Comparison of ENCODE assay signal across 15 cellular contexts in the genomic region with DNA sequence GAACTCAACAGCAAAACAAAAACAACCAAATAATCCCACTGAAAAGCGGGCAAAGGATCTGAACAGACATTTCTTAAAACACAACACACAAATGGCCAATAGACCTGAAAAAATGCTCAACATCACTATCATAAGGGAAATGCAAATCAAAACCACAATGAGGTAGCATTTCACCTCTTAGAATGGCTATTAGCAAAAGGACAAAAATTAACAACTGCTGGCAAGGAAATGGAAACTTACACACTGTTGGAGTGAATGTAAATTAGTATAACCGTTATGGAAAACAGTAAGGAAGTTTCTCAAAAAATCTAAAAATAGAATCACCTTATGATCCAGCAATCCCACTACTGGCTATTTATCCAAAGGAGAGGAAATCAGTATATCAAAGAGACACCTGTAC. TPM values are rescaled to one million over a fixed set of nuclear protein-coding genes. Genes with fewer than 3 reads are reported as not detected.
A peak's percentile ranks its signal among the peaks of the same experiment; 100 is the strongest.
DNase-seq lines count a peak whose midpoint lies in the region; ATAC-seq and TF ChIP-seq lines count a peak whose summit lies in the region.
"Had no signal": no experiment of that assay in that cellular context is flagged by ENCODE, and none has a peak within 500 bp of the region (broad histone marks: within the 10 kb centered on the region; RNA-seq: fewer than 3 reads in every experiment).

No MANE protein-coding gene starts in this region.

- in situ Hi-C loops in GM13976 (cut with MboI; ENCODE audit: low sequenced_read_pairs, unreplicated experiment) = no loop called here

- peaks cover 25% of the 10 kb centered on the region for H3K4me1 Mint-ChIP-seq in activated CD8-positive, alpha-beta memory T cell treated with anti-CD3 and anti-CD28 coated beads, Interleukin-2, amount 10 ng/mL, durations not matched to agents 7 days and 5 days
- H3K4me1 Mint-ChIP-seq in natural killer cell treated with Interleukin-12 subunit alpha and Interleukin-12 subunit beta and Interleukin-15 and Interleukin-18, amount 100 ng/mL, for 72 hours (ENCODE audit: low read depth in 2 of 2) = peaks cover 24 to 30% of the 10 kb centered on the region in 2 donors

- H3K4me1 ChIP-seq in spleen = peaks cover 0 to 10% (median 0%) of the 10 kb centered on the region in 6 donors

- no peaks in the 10 kb centered on the region for H3K27me3 Mint-ChIP-seq in activated CD8-positive, alpha-beta memory T cell treated with anti-CD3 and anti-CD28 coated beads, Interleukin-2, amount 10 ng/mL, durations not matched to agents 7 days and 5 days
- H3K27me3 Mint-ChIP-seq in natural killer cell treated with Interleukin-12 subunit alpha and Interleukin-12 subunit beta and Interleukin-15 and Interleukin-18, amount 100 ng/mL, for 72 hours = no peaks in the 10 kb centered on the region
- H3K27me3 Mint-ChIP-seq: dendritic cell treated with granulocyte-macrophage colony-stimulating factor and Interleukin-4, amounts not matched to agents 40 ng/mL and 50 ng/mL, for 4 days had no signal

- CTCF ChIA-PET in activated CD8-positive, alpha-beta memory T cell treated with anti-CD3 and anti-CD28 coated beads, Interleukin-2, amount 10 ng/mL, durations not matched to agents 7 days and 5 days (lab: Charles Lee) = no interaction called here

- 55 to 68% (median 59%) methylated on average over 2 of the region's 2 CpGs for WGBS in spleen, 5 donors

- H3K27ac Mint-ChIP-seq in activated CD8-positive, alpha-beta memory T cell treated with anti-CD3 and anti-CD28 coated beads, Interleukin-2, amount 10 ng/mL, durations not matched to agents 7 days and 5 days = peak overlapping the region; percentile 44
- H3K27ac Mint-ChIP-seq in natural killer cell treated with Interleukin-12 subunit alpha and Interleukin-12 subunit beta and Interleukin-15 and Interleukin-18, amount 100 ng/mL, for 72 hours = peak overlapping the region; percentile 48 to 57
- H3K27ac Mint-ChIP-seq: dendritic cell treated with granulocyte-macrophage colony-stimulating factor and Interleukin-4, amounts not matched to agents 40 ng/mL and 50 ng/mL, for 4 days had no signal

- TF ChIP-seq CTCF in GM13976 (IDR thresholded peaks at IDR 0.05; ENCODE audit: borderline replicate concordance, control extremely low read depth, extremely low read depth, insufficient read depth, missing control alignments) = no peak
- TF ChIP-seq CTCF in spleen (IDR thresholded peaks at IDR 0.05 in 8 of 11, conservative IDR thresholded peaks at IDR 0.05 in 3 of 11) = no peak

- H3K9me3 ChIP-seq in spleen = no peaks in the 10 kb centered on the region
- H3K9me3 ChIP-seq: stomach had no signal

- intact Hi-C loops in spleen (cut with DNase I; ENCODE audit: low total_unique reads) = no loop called here

- peak; percentile 20 for ATAC-seq in activated CD8-positive, alpha-beta memory T cell treated with anti-CD3 and anti-CD28 coated beads, Interleukin-2, amount 10 ng/mL, durations not matched to agents 7 days and 5 days
- peak; percentile 78 for ATAC-seq in GM21737 (IDR thresholded peaks at IDR 0.05; ENCODE audit: unreplicated experiment)
- peak; percentile 87 for ATAC-seq in HG03432 (IDR thresholded peaks at IDR 0.05; ENCODE audit: unreplicated experiment)
- no peak for ATAC-seq in natural killer cell treated with Interleukin-12 subunit alpha and Interleukin-12 subunit beta and Interleukin-15 and Interleukin-18, amount 100 ng/mL, for 72 hours
- ATAC-seq: Right ventricle myocardium inferior had no signal

- H3K4me3 ChIP-seq in spleen = no peak overlapping the region
- H3K4me3 ChIP-seq: stomach had no signal

- no peak overlapping the region for H3K4me3 Mint-ChIP-seq in activated CD8-positive, alpha-beta memory T cell treated with anti-CD3 and anti-CD28 coated beads, Interleukin-2, amount 10 ng/mL, durations not matched to agents 7 days and 5 days
- H3K4me3 Mint-ChIP-seq in natural killer cell treated with Interleukin-12 subunit alpha and Interleukin-12 subunit beta and Interleukin-15 and Interleukin-18, amount 100 ng/mL, for 72 hours = no peak overlapping the region
- H3K4me3 Mint-ChIP-seq: dendritic cell treated with granulocyte-macrophage colony-stimulating factor and Interleukin-4, amounts not matched to agents 40 ng/mL and 50 ng/mL, for 4 days had no signal

- no peaks in the 10 kb centered on the region for H3K27me3 ChIP-seq in spleen (replicated peaks in 1 of 7)
- H3K27me3 ChIP-seq: stomach had no signal

- H3K36me3 ChIP-seq in spleen = peaks cover 2 to 99% (median 47%) of the 10 kb centered on the region in 6 donors

- no peaks in the 10 kb centered on the region for H3K9me3 Mint-ChIP-seq in activated CD8-positive, alpha-beta memory T cell treated with anti-CD3 and anti-CD28 coated beads, Interleukin-2, amount 10 ng/mL, durations not matched to agents 7 days and 5 days (ENCODE audit: low read depth)
- H3K9me3 Mint-ChIP-seq in natural killer cell treated with Interleukin-12 subunit alpha and Interleukin-12 subunit beta and Interleukin-15 and Interleukin-18, amount 100 ng/mL, for 72 hours = no peaks in the 10 kb centered on the region
- H3K9me3 Mint-ChIP-seq: dendritic cell treated with granulocyte-macrophage colony-stimulating factor and Interleukin-4, amounts not matched to agents 40 ng/mL and 50 ng/mL, for 4 days had no signal

- no peak for TF ChIP-seq POLR2A in spleen (IDR thresholded peaks at IDR 0.05)

- peaks cover 64% of the 10 kb centered on the region for H3K36me3 Mint-ChIP-seq in activated CD8-positive, alpha-beta memory T cell treated with anti-CD3 and anti-CD28 coated beads, Interleukin-2, amount 10 ng/mL, durations not matched to agents 7 days and 5 days
- peaks cover 43% of the 10 kb centered on the region for H3K36me3 Mint-ChIP-seq in natural killer cell treated with Interleukin-12 subunit alpha and Interleukin-12 subunit beta and Interleukin-15 and Interleukin-18, amount 100 ng/mL, for 72 hours

- no peak overlapping the region for H3K27ac ChIP-seq in spleen
- H3K27ac ChIP-seq: HL-60, stomach had no signal

- DNase-seq in activated CD8-positive, alpha-beta memory T cell treated with anti-CD3 and anti-CD28 coated beads, Interleukin-2, amount 10 ng/mL, durations not matched to agents 7 days and 5 days = no peak
- no peak for DNase-seq in activated CD8-positive, alpha-beta memory T cell treated with anti-CD3 and anti-CD28 coated beads for 24 hours
- no peak for DNase-seq in natural killer cell treated with Interleukin-12 subunit alpha and Interleukin-12 subunit beta and Interleukin-15 and Interleukin-18, amount 100 ng/mL, for 72 hours (ENCODE audit: low spot score)
- DNase-seq in GM13976 (ENCODE audit: low spot score) (no peak), spleen (no peak)
- no peak for DNase-seq in effector CD8-positive, alpha-beta T cell (lab: John Stamatoyannopoulos, UW)
- DNase-seq: head of caudate nucleus, NCI-H187, small intestine, stomach had no signal

RNA-seq across cellular contexts. Expression of gene FAM8A1, which starts 20.9 kb away (rescaled TPM):
- 1 to 10 TPM; 7.0 to 9.0 TPM for total RNA-seq in activated CD8-positive, alpha-beta memory T cell treated with anti-CD3 and anti-CD28 coated beads, Interleukin-2, amount 10 ng/mL, durations not matched to agents 7 days and 5 days
- total RNA-seq in natural killer cell treated with Interleukin-12 subunit alpha and Interleukin-12 subunit beta and Interleukin-15 and Interleukin-18, amount 100 ng/mL, for 72 hours = 1 to 10 TPM; 3.3 to 7.1 TPM
- total RNA-seq in spleen = 10 to 100 TPM; 17.0 to 31.5 (median 22.8) TPM
- 1 to 10 TPM; 3.0 to 5.1 (median 5.0) TPM for polyA plus RNA-seq in spleen

Comparison
In these comparisons a context has a peak if more than half of its experiments do, and no peak if none do; other contexts are left out.
1. ATAC-seq: peak in activated CD8-positive, alpha-beta memory T cell treated with anti-CD3 and anti-CD28 coated beads, Interleukin-2, amount 10 ng/mL, durations not matched to agents 7 days and 5 days (single experiment), GM21737 (single experiment) and HG03432 (single experiment); none in natural killer cell treated with Interleukin-12 subunit alpha and Interleukin-12 subunit beta and Interleukin-15 and Interleukin-18, amount 100 ng/mL, for 72 hours (0 of 2).